Comparison of ENCODE assay signal across 10 cellular contexts in the genomic region with DNA sequence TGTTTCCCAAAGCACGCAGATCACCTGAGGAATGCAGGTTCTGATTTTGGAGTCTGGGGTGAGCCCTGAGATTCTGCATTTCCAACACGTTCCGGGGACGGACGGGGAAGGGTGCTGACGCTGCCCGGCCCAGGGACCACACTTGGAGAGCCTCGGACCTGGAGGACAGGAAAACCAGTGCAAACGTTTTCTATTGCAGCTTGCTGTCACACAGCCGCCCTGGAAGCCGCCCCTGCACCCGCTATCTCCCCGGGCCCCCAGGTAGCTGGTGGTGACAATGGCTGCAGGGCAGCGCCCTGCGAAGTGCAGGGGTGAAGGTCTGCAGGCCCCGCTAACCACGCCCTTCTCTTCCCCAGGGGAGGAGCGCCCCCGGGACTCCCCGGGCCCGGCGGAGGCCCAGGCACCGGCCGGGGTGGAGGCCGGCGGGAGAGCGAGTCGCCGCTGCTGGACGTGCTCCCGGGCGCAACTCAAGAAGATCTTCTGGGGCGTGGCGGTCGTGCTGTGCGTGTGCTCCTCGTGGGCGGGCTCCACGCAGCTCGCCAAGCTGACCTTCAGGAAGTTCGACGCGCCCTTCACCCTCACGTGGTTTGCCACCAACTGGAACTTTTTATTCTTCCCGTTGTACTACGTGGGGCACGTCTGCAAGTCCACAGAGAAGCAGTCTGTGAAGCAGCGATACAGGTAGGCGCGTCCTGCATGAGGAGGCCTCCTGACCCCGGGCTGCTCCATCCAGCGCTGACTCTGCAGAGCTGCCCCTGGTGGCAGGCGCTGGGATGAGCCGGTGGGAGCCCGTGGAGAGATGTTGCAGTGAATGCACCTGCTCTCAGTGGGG.
DNase-seq lines count a peak whose midpoint lies in the region; ATAC-seq and TF ChIP-seq lines count a peak whose summit lies in the region.
"Had no signal": no experiment of that assay in that cellular context is flagged by ENCODE, and none has a peak within 500 bp of the region (broad histone marks: within the 10 kb centered on the region; RNA-seq: fewer than 3 reads in every experiment).

No MANE protein-coding gene starts in this region.

- TF ChIP-seq EP300 in transverse colon (IDR thresholded peaks at IDR 0.05; ENCODE audit: low read depth), result no peak

- in situ Hi-C loops in transverse colon (cut with MboI; ENCODE audit: low pct_ligation_motif_present in 1 of 4, low pct_unique_long_range_greater_than_20kb in 1 of 4, low sequenced_read_pairs in 3 of 4), result no loop called here

- H3K27me3 Mint-ChIP-seq in activated naive CD8-positive, alpha-beta T cell, result peaks cover 3% of the 10 kb centered on the region
- H3K27me3 Mint-ChIP-seq in neural crest cell (ENCODE audit: low read depth), result no peaks in the 10 kb centered on the region

- H3K4me3 ChIP-seq in GM08714 (ENCODE audit: low read length), result peak overlapping the region; percentile 8; the same call in 1 of the 2 replicates
- no peak overlapping the region for H3K4me3 ChIP-seq in transverse colon

- 80 to 83% methylated on average over 7 to 51 of the region's 55 CpGs for WGBS in transverse colon (ENCODE audit: low coverage in 1 of 2), 2 donors

- ATAC-seq in HG02588 (IDR thresholded peaks at IDR 0.05; ENCODE audit: unreplicated experiment) (peak; percentile 43), GM21423 (IDR thresholded peaks at IDR 0.05; ENCODE audit: unreplicated experiment) (no peak)

- H3K4me1 Mint-ChIP-seq in activated naive CD8-positive, alpha-beta T cell (ENCODE audit: low read depth), result peaks cover 7% of the 10 kb centered on the region
- H3K4me1 Mint-ChIP-seq in neural crest cell, result peaks cover 62% of the 10 kb centered on the region

- peak overlapping the region; percentile 11 for H3K4me3 Mint-ChIP-seq in activated naive CD8-positive, alpha-beta T cell
- peak overlapping the region; percentile 13 for H3K4me3 Mint-ChIP-seq in neural crest cell

- TF ChIP-seq POLR2A in transverse colon (IDR thresholded peaks at IDR 0.05), result no peak

- H3K36me3 Mint-ChIP-seq in activated naive CD8-positive, alpha-beta T cell, result no peaks in the 10 kb centered on the region
- no peaks in the 10 kb centered on the region for H3K36me3 Mint-ChIP-seq in neural crest cell (ENCODE audit: low read depth)

- H3K27ac ChIP-seq in transverse colon, result no peak overlapping the region

- no peak for DNase-seq in neural crest cell (ENCODE audit: low read depth, low spot score)
- no peak for DNase-seq in COLO829 (ENCODE audit: low spot score)
- DNase-seq in transverse colon, result no peak
- DNase-seq: NCI-H226 had no signal

- no peaks in the 10 kb centered on the region for H3K9me3 Mint-ChIP-seq in activated naive CD8-positive, alpha-beta T cell (ENCODE audit: low read depth)
- peaks cover 3% of the 10 kb centered on the region for H3K9me3 Mint-ChIP-seq in neural crest cell
- H3K9me3 Mint-ChIP-seq: activated T-helper 2 cell treated with anti-CD3 and anti-CD28 coated beads, Interferon-gamma antibody, Interleukin-2, Interleukin-4, amounts not matched to agents 10 μg/mL and 5 μg/mL and 100 μg/mL, durations not matched to agents 14 hours and 24 hours and 36 hours; T-helper 1 cell treated with Interleukin-12 subunit alpha and Interleukin-12 subunit beta and Interleukin-4 antibody, amounts not matched to agents 30 μg/mL and 1 μg/mL, for 36 hours had no signal

- no peaks in the 10 kb centered on the region for H3K4me1 ChIP-seq in transverse colon

- peaks cover 10% of the 10 kb centered on the region for H3K27me3 ChIP-seq in transverse colon

- intact Hi-C loops in transverse colon (cut with DNase I; ENCODE audit: low total_unique reads), result no loop called here

- TF ChIP-seq CTCF in neural crest cell (conservative IDR thresholded peaks at IDR 0.05) (peak; percentile 53), transverse colon (IDR thresholded peaks at IDR 0.05) (no peak)

- H3K27ac Mint-ChIP-seq in activated naive CD8-positive, alpha-beta T cell, result no peak overlapping the region
- no peak overlapping the region for H3K27ac Mint-ChIP-seq in neural crest cell (ENCODE audit: unreplicated experiment)
- H3K27ac Mint-ChIP-seq: activated T-helper 2 cell treated with anti-CD3 and anti-CD28 coated beads, Interferon-gamma antibody, Interleukin-2, Interleukin-4, amounts not matched to agents 10 μg/mL and 5 μg/mL and 100 μg/mL, durations not matched to agents 14 hours and 24 hours and 36 hours had no signal

- H3K36me3 ChIP-seq in transverse colon, result no peaks in the 10 kb centered on the region

- no peaks in the 10 kb centered on the region for H3K9me3 ChIP-seq in transverse colon
